In the genomic region with DNA sequence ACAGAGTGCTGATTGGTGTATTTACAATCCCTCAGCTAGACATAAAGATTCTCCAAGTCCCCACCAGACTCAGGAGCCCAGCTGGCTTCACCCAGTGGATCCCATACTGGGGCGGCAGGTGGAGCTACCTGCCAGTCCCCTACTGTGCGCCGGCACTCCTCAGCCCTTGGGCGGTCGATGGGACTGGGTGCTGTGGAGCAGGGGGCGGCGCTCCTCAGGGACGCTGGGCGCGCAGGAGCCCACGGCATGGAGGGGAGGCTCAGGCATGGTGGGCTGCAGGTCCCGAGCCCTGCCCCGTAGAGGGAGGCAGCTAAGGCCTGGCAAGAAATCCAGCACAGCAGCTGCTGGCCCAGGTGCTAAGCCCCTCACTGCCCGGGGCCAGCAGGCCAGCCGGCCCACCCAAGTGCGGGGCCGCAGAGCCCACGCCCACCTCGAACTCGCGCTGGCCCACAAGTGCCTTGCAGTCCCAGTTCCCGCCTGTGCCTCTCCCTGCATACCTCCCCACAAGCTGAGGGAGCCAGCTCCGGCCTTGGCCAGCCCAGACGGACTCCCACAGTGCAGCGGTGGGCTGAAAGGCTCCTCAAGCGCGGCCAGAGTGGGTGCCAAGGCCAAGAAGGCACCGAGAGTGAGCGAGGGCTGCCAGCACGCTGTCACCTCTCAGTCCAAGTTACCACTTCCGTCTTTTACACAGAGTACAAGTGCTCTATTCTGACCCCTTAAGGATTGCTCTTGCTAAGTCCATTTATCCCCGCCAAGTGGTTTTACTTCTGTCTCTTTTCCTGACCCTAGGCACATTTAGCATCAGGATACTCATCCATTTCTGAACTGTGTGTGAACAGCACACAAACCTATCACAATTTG, we compare ENCODE assay signal across 1 cellular context.
TF ChIP-seq lines count a peak whose summit lies in the region.

No MANE protein-coding gene starts in this region.

TF ChIP-seq in H1, 55 proteins besides CTCF, POLR2A, EP300 and RAD21 (continued from another document):
- no peak for TF ChIP-seq RNF2 (IDR thresholded peaks at IDR 0.05; ENCODE audit: borderline replicate concordance, low read depth, low read length, missing control alignments, poor library complexity, severe bottlenecking)
- TF ChIP-seq BACH1 (IDR thresholded peaks at IDR 0.05; ENCODE audit: low read length) = no peak
- TF ChIP-seq CHD7 (IDR thresholded peaks at IDR 0.05; ENCODE audit: insufficient replicate concordance, low read length) = no peak
- TF ChIP-seq SP2 (IDR thresholded peaks at IDR 0.05; ENCODE audit: low read length) = no peak
- TF ChIP-seq RXRA (IDR thresholded peaks at IDR 0.05; ENCODE audit: insufficient read depth, low read depth, low read length) = no peak
- TF ChIP-seq PHF8 (conservative IDR thresholded peaks at IDR 0.05; ENCODE audit: low read depth, low read length) = no peak
- TF ChIP-seq, protein P1, sequence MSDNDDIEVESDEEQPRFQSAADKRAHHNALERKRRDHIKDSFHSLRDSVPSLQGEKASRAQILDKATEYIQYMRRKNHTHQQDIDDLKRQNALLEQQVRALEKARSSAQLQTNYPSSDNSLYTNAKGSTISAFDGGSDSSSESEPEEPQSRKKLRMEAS (IDR thresholded peaks at IDR 0.05) = no peak
